Comparison of ENCODE assay signal across 8 cellular contexts in the genomic region with DNA sequence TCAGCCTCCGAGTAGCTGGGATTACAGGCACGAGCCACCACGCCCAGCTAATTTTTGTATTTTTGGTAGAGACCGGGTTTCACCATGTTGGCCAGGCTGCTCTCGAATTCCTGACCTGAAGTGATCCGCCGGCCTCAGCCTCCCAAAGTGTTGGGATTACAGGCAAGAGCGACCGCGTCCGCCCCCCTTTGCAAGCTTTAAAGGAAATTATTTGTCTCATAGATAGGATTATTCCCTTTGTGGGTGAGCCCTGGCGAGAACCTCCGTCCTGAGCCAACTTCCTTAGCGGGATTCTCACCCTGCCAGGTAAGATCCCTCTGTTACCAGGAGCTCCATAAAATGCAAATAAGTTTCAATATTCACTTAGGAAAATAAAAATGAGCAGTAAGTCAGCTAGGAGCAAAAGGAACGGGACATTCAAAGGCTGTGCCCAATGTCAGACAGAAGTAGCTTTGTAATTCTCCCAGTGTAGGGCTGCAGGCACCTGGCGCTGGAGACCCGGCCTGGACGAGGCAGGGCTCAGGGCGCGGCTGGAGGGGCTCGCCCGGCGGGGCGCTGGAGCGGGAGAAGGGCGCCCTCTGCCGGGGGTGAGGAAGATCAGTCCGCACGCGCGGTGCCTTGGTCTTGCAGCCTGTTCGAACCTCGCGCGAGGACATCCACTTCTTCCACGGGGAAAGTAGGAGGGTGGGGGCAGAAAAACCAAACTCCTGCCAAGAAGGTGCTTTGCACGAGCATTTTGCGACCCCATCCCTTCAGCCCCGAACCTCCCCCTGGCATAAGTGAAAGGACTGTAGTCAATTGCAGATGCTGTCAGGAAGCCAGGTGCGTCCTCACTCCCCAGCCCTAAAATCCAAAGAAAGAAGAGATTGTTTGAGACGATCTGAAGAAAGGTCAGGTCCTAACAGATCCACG. TPM values are rescaled to one million over a fixed set of nuclear protein-coding genes. Genes with fewer than 3 reads are reported as not detected.
A peak's percentile ranks its signal among the peaks of the same experiment; 100 is the strongest.
DNase-seq lines count a peak whose midpoint lies in the region; ATAC-seq lines count a peak whose summit lies in the region.

No MANE protein-coding gene starts in this region.

- POLR2A ChIA-PET in activated CD4-positive, alpha-beta memory T cell treated with anti-CD3 and anti-CD28 coated beads, Interleukin-2, amount 10 ng/mL, durations not matched to agents 7 days and 5 days (lab: Charles Lee), result interaction anchor here (0.6 to 4.9 kb wide), 29 partner anchors 10 to 1544 kb away, joined by 3 to 55 read pairs (median 4); a partner anchor contains a TSS

- H3K27me3 ChIP-seq in ectodermal cell (ENCODE audit: control insufficient read depth, insufficient read depth, low read length, poor library complexity, severe bottlenecking), result peaks cover 27% of the 10 kb centered on the region

- DNase-seq in ACHN, result peak; percentile 79
- peak; percentile 89 for DNase-seq in NCI-H526 treated with DMSO at 0.1 percent for 48 hours (lab: John Stamatoyannopoulos, UW)
- DNase-seq in activated CD4-positive, alpha-beta memory T cell treated with anti-CD3 and anti-CD28 coated beads, Interleukin-2, amount 10 ng/mL, durations not matched to agents 7 days and 5 days, result peak; percentile 82
- DNase-seq in medulla oblongata (ENCODE audit: extremely low spot score), result peak; percentile 71
- peak; percentile 60 to 73 (median 70) for DNase-seq in stimulated activated CD4-positive, alpha-beta T cell treated with anti-CD3 and anti-CD28 coated beads, TNF-alpha, amount 100 ng/mL, for 24 hours (ENCODE audit: low read depth in 3 of 3)

- in situ Hi-C loops in ACHN (cut with HindIII; ENCODE audit: low pct_ligation_motif_present, low pct_unique_long_range_greater_than_20kb, low sequenced_read_pairs), result loop anchor here (25.0 kb wide), 1 partner anchor 564 kb away; no protein-coding TSS in a partner anchor

- H3K4me1 ChIP-seq in ectodermal cell (ENCODE audit: control insufficient read depth, insufficient read depth, low read length), result peaks cover 2% of the 10 kb centered on the region

- H3K27me3 Mint-ChIP-seq in activated CD4-positive, alpha-beta memory T cell treated with anti-CD3 and anti-CD28 coated beads, Interleukin-2, amount 10 ng/mL, durations not matched to agents 7 days and 5 days, result peaks cover 13% of the 10 kb centered on the region

- H3K27ac Mint-ChIP-seq in activated CD4-positive, alpha-beta memory T cell treated with anti-CD3 and anti-CD28 coated beads, Interleukin-2, amount 10 ng/mL, durations not matched to agents 7 days and 5 days, result peak overlapping the region; percentile 80

- peak overlapping the region; percentile 50 for H3K4me3 ChIP-seq in ectodermal cell (ENCODE audit: insufficient read depth, low read depth, low read length)

- H3K27ac ChIP-seq in ectodermal cell (ENCODE audit: insufficient read depth, low read depth, low read length, poor library complexity, severe bottlenecking), result no peak overlapping the region

- no peaks in the 10 kb centered on the region for H3K36me3 ChIP-seq in ectodermal cell (ENCODE audit: control insufficient read depth, insufficient read depth, low read length)

- H3K4me1 Mint-ChIP-seq in activated CD4-positive, alpha-beta memory T cell treated with anti-CD3 and anti-CD28 coated beads, Interleukin-2, amount 10 ng/mL, durations not matched to agents 7 days and 5 days, result peaks cover 43% of the 10 kb centered on the region

- H3K9me3 ChIP-seq in ectodermal cell (ENCODE audit: control insufficient read depth, low read length), result no peaks in the 10 kb centered on the region

- ATAC-seq in GM19035 (IDR thresholded peaks at IDR 0.05; ENCODE audit: unreplicated experiment), result peak; percentile 61
- peak; percentile 61 for ATAC-seq in HG03521 (IDR thresholded peaks at IDR 0.05; ENCODE audit: unreplicated experiment)

- H3K9me3 Mint-ChIP-seq in activated CD4-positive, alpha-beta memory T cell treated with anti-CD3 and anti-CD28 coated beads, Interleukin-2, amount 10 ng/mL, durations not matched to agents 7 days and 5 days, result no peaks in the 10 kb centered on the region

- CTCF ChIA-PET in activated CD4-positive, alpha-beta memory T cell treated with anti-CD3 and anti-CD28 coated beads, Interleukin-2, amount 10 ng/mL, durations not matched to agents 7 days and 5 days (lab: Charles Lee), result interaction anchor here (0.6 to 6.9 kb wide), 129 partner anchors 7 to 1172 kb away, joined by 3 to 271 read pairs (median 4); a partner anchor contains a TSS

- peak overlapping the region; percentile 83 for H3K4me3 Mint-ChIP-seq in activated CD4-positive, alpha-beta memory T cell treated with anti-CD3 and anti-CD28 coated beads, Interleukin-2, amount 10 ng/mL, durations not matched to agents 7 days and 5 days

- no peaks in the 10 kb centered on the region for H3K36me3 Mint-ChIP-seq in activated CD4-positive, alpha-beta memory T cell treated with anti-CD3 and anti-CD28 coated beads, Interleukin-2, amount 10 ng/mL, durations not matched to agents 7 days and 5 days (ENCODE audit: low read depth)

- 31 to 32% methylated on average over 42 of the region's 42 CpGs for WGBS in ectodermal cell, 2 experiments

RNA-seq across cellular contexts. Expression of a gene that starts 47.1 kb away (rescaled TPM):
- 10 to 100 TPM; 27.0 to 27.1 TPM for total RNA-seq in activated CD4-positive, alpha-beta memory T cell treated with anti-CD3 and anti-CD28 coated beads, Interleukin-2, amount 10 ng/mL, durations not matched to agents 7 days and 5 days
- 4.8 TPM for polyA plus RNA-seq in ectodermal cell (2013, experiment 1 of 4)
- polyA plus RNA-seq in ectodermal cell (2013, experiment 2 of 4), result 4.2 TPM
- 5.4 TPM for polyA plus RNA-seq in ectodermal cell (2013, experiment 3 of 4)
- 7.1 TPM for polyA plus RNA-seq in ectodermal cell (2013, experiment 4 of 4)
